In the genomic region with DNA sequence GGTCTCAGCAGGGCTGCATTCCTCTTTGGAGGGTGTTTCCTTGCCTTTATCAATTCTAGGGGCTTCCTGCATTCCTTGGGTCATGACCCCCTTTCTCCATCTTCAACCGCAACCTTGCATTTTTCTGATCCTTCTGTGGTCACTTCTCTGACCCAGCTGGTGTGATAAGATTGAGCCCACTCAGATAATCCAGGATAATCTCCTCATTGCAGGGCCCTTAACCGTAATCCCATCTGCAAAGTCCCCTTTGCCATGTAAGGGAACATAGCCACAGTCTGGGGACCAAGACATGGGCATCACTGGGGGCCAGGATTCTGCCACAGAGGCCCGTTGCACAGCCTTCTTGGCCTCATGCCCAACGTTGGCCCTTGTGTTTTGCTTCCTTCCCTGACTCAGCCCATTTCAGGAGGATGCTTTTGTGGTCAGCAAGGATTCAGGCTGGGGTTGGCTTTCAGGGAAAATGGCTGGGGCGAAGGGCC, we compare ENCODE assay signal across 14 cellular contexts. TPM values are rescaled to one million over a fixed set of nuclear protein-coding genes. Genes with fewer than 3 reads are reported as not detected.
DNase-seq lines count a peak whose midpoint lies in the region; ATAC-seq and TF ChIP-seq lines count a peak whose summit lies in the region.
"Had no signal": no experiment of that assay in that cellular context is flagged by ENCODE, and none has a peak within 500 bp of the region (broad histone marks: within the 10 kb centered on the region; RNA-seq: fewer than 3 reads in every experiment).

No MANE protein-coding gene starts in this region.

- H3K27ac ChIP-seq in BLaER1, result no peak overlapping the region
- no peak overlapping the region for H3K27ac ChIP-seq in WERI-Rb-1
- no peak overlapping the region for H3K27ac ChIP-seq in testis

- peaks cover 89% of the 10 kb centered on the region for H4K20me1 ChIP-seq in BLaER1

- DNase-seq in HS-27A (ENCODE audit: low read depth), result peak; percentile 51
- DNase-seq in WERI-Rb-1, result peak; percentile 83
- peak; percentile 20 for DNase-seq in glomerular endothelial cell (ENCODE audit: extremely low read depth, low read depth, low spot score)
- DNase-seq in GM20000 (ENCODE audit: low spot score), result no peak
- DNase-seq in testis, result no peak
- DNase-seq in NCI-H1092 treated with DMSO at 0.1 percent for 48 hours (lab: John Stamatoyannopoulos, UW), result no peak
- no peak for DNase-seq in stimulated activated naive CD8-positive, alpha-beta T cell treated with anti-CD3 and anti-CD28 coated beads, Interleukin-15, Interleukin-2, amounts not matched to agents 100 U/mL and 50 U/mL, for 24 hours
- DNase-seq: activated CD4-positive, CD25-positive, alpha-beta regulatory T cell; activated T-cell treated with anti-CD3 and anti-CD28 coated beads for 4 hours; AML-193; NCI-H2171 had no signal

- TF ChIP-seq CTCF in WERI-Rb-1 (IDR thresholded peaks at IDR 0.05; ENCODE audit: low read depth, low read length) (no peak), GM20000 (IDR thresholded peaks at IDR 0.05; ENCODE audit: extremely low read depth, missing control alignments) (no peak), testis (IDR thresholded peaks at IDR 0.05) (no peak)

- peaks cover 80% of the 10 kb centered on the region for H3K4me1 ChIP-seq in BLaER1
- H3K4me1 ChIP-seq in testis, result peaks cover 19% of the 10 kb centered on the region

- no peak overlapping the region for H3K9ac ChIP-seq in BLaER1

- no peak for TF ChIP-seq POLR2A in testis (IDR thresholded peaks at IDR 0.05)

- no peak for ATAC-seq in stimulated activated naive CD8-positive, alpha-beta T cell treated with anti-CD3 and anti-CD28 coated beads, Interleukin-15, Interleukin-2, amounts not matched to agents 100 U/mL and 50 U/mL, for 24 hours

- 67 to 79% methylated on average over 5 of the region's 5 CpGs for WGBS in testis, 2 donors

- H3K4me2 ChIP-seq in BLaER1, result peak overlapping the region; percentile 30; the same call in 1 of the 2 replicates

- H3K9me3 ChIP-seq in BLaER1, result no peaks in the 10 kb centered on the region
- H3K9me3 ChIP-seq in WERI-Rb-1 (ENCODE audit: severe bottlenecking), result no peaks in the 10 kb centered on the region
- H3K9me3 ChIP-seq in testis, result no peaks in the 10 kb centered on the region

- intact Hi-C loops in testis (cut with DNase I; ENCODE audit: low total_unique reads), result loop anchor here (5.0 kb wide), 1 partner anchor 177 kb away; no protein-coding TSS in a partner anchor

- H3K4me3 ChIP-seq in BLaER1, result no peak overlapping the region
- no peak overlapping the region for H3K4me3 ChIP-seq in WERI-Rb-1 (ENCODE audit: low read depth, low read length)
- no peak overlapping the region for H3K4me3 ChIP-seq in testis

- H3K36me3 ChIP-seq in BLaER1 (peaks cover 91% of the 10 kb centered on the region), WERI-Rb-1 (peaks cover 47% of the 10 kb centered on the region), testis (ENCODE audit: low read depth, missing control alignments) (no peaks in the 10 kb centered on the region)

- H3K27me3 ChIP-seq in BLaER1, result no peaks in the 10 kb centered on the region
- no peaks in the 10 kb centered on the region for H3K27me3 ChIP-seq in WERI-Rb-1 (ENCODE audit: insufficient read depth, low read depth, severe bottlenecking)
- H3K27me3 ChIP-seq in testis, result no peaks in the 10 kb centered on the region

RNA-seq across cellular contexts. Expression of a gene that starts 35.0 kb away (rescaled TPM):
- total RNA-seq in glomerular endothelial cell (not detected in 2 replicates), testis (not detected)
- 0.37 TPM for polyA plus RNA-seq in testis (ENCODE audit: insufficient read depth, low read depth, low replicate concordance)
- total RNA-seq: dermis microvascular lymphatic vessel endothelial cell had no signal
- polyA plus RNA-seq: keratinocyte had no signal

RNA-seq across cellular contexts. Expression of a gene that starts 36.7 kb away (rescaled TPM):
- total RNA-seq in glomerular endothelial cell (not detected in 2 replicates), testis (1 to 10 TPM; 1.4 to 1.7 TPM)
- 3.5 TPM for polyA plus RNA-seq in testis (ENCODE audit: insufficient read depth, low read depth, low replicate concordance)
- total RNA-seq: dermis microvascular lymphatic vessel endothelial cell had no signal
- polyA plus RNA-seq: keratinocyte had no signal

RNA-seq across cellular contexts. Expression of a gene that starts 50.9 kb away (rescaled TPM):
- total RNA-seq in glomerular endothelial cell (60.4 and 64.2 TPM in 2 replicates), testis (10 to 100 TPM; 66.3 to 69.1 TPM)
- polyA plus RNA-seq in testis (ENCODE audit: insufficient read depth, low read depth, low replicate concordance), result 76.5 TPM

Comparison
In these comparisons a context has a peak if more than half of its experiments do, and no peak if none do; other contexts are left out.
1. DNase-seq: peak in HS-27A (single experiment), WERI-Rb-1 (single experiment) and glomerular endothelial cell (single experiment); none in GM20000 (single experiment), testis (single experiment), NCI-H1092 treated with DMSO at 0.1 percent for 48 hours (single experiment) and stimulated activated naive CD8-positive, alpha-beta T cell treated with anti-CD3 and anti-CD28 coated beads, Interleukin-15, Interleukin-2, amounts not matched to agents 100 U/mL and 50 U/mL, for 24 hours (single experiment).